In genomic region chr18:76445275-76445674, GRCh38 we compare ENCODE assay signal across 11 cellular contexts. TPM values are rescaled to one million over a fixed set of nuclear protein-coding genes. Genes with fewer than 3 reads are reported as not detected.
DNase-seq lines count a peak whose midpoint lies in the region; TF ChIP-seq lines count a peak whose summit lies in the region.
"Had no signal": no experiment of that assay in that cellular context is flagged by ENCODE, and none has a peak within 500 bp of the region (broad histone marks: within the 10 kb centered on the region; RNA-seq: fewer than 3 reads in every experiment).

No MANE protein-coding gene starts in this region.

- TF ChIP-seq CTCF in adrenal gland (IDR thresholded peaks at IDR 0.05) (no peak), smooth muscle cell (IDR thresholded peaks at IDR 0.05; ENCODE audit: borderline replicate concordance, insufficient read depth, poor library complexity, severe bottlenecking) (no peak)

- no peaks in the 10 kb centered on the region for H3K27me3 ChIP-seq in adrenal gland
- no peaks in the 10 kb centered on the region for H3K27me3 ChIP-seq in smooth muscle cell (ENCODE audit: low read depth)

- DNase-seq in GM03348 (ENCODE audit: low spot score), result peak; percentile 90
- DNase-seq in adrenal gland, result peak in 3 of 7 donors; percentile 22 to 53 (median 51)
- peak; percentile 56 for DNase-seq in glomerular visceral epithelial cell (ENCODE audit: extremely low spot score)
- DNase-seq in smooth muscle cell (lab: John Stamatoyannopoulos, UW; ENCODE audit: unreplicated experiment), result no peak
- DNase-seq in HK-2 (ENCODE audit: unreplicated experiment), result no peak
- no peak for DNase-seq in activated effector memory CD4-positive, alpha-beta T cell treated with Interleukin-2 at 50 U/mL for 16 hours
- no peak for DNase-seq in activated CD4-positive, alpha-beta T cell treated with anti-CD3 and anti-CD28 coated beads, Interleukin-2, amount 50 U/mL, for 4 hours
- DNase-seq in stimulated activated CD4-positive, alpha-beta T cell treated with anti-CD3 and anti-CD28 coated beads, Interleukin-1b, Interleukin-23, amount 100 ng/mL, for 48 hours, result no peak
- DNase-seq: activated CD4-positive, alpha-beta T cell treated with anti-CD3 and anti-CD28 coated beads, Interleukin-2, amount 50 U/mL, for 1 hour; anterior cingulate cortex; MM.1S had no signal

- intact Hi-C loops in adrenal gland (cut with DNase I), result no loop called here

- peak overlapping the region; percentile 3 for H3K9ac ChIP-seq in smooth muscle cell (ENCODE audit: low read depth)

- H3K4me3 ChIP-seq in adrenal gland, result no peak overlapping the region
- H3K4me3 ChIP-seq in smooth muscle cell, result no peak overlapping the region

- H4K20me1 ChIP-seq in smooth muscle cell (ENCODE audit: low read depth), result peaks cover 94% of the 10 kb centered on the region

- 29 to 38% (median 34%) methylated on average over 3 of the region's 3 CpGs for WGBS in adrenal gland, 4 donors
- 23% methylated on average over 3 of the region's 3 CpGs for WGBS in smooth muscle cell (ENCODE audit: low lambda C conversion rate)

- H3K4me1 ChIP-seq in adrenal gland (replicated peaks in 1 of 2), result peaks cover 31 to 58% of the 10 kb centered on the region in 2 donors
- peaks cover 42% of the 10 kb centered on the region for H3K4me1 ChIP-seq in smooth muscle cell (ENCODE audit: low read depth)

- H3K27ac ChIP-seq in adrenal gland (peak overlapping the region in 4 of 5 donors; percentile 12 to 73 (median 54)), smooth muscle cell (ENCODE audit: low read depth) (peak overlapping the region; percentile 85)

- H3K4me2 ChIP-seq in smooth muscle cell, result peak overlapping the region; percentile 66

- peaks cover 0 to 21% of the 10 kb centered on the region in 2 donors for H3K36me3 ChIP-seq in adrenal gland (replicated peaks in 1 of 2)
- H3K36me3 ChIP-seq in smooth muscle cell (ENCODE audit: low read depth), result no peaks in the 10 kb centered on the region

- TF ChIP-seq POLR2A in adrenal gland (IDR thresholded peaks at IDR 0.05), result no peak

- no peak overlapping the region for H2AFZ ChIP-seq in smooth muscle cell (ENCODE audit: low read depth)

- H3F3A ChIP-seq in smooth muscle cell (ENCODE audit: low read depth), result peaks cover 17% of the 10 kb centered on the region

- peaks cover 75% of the 10 kb centered on the region for H3K79me2 ChIP-seq in smooth muscle cell (ENCODE audit: low read depth)

- H3K9me3 ChIP-seq in adrenal gland (replicated peaks in 1 of 3) (no peaks in the 10 kb centered on the region), smooth muscle cell (replicated peaks; ENCODE audit: low read depth) (no peaks in the 10 kb centered on the region)

RNA-seq across cellular contexts. Expression of gene ZNF516, which starts 49.8 kb away (rescaled TPM):
- total RNA-seq in adrenal gland (10 to 100 TPM; 23.8 to 60.1 (median 36.2) TPM), smooth muscle cell (24.2 and 32.3 TPM in 2 replicates)
- polyA plus RNA-seq in adrenal gland (10 to 100 TPM in 2 of 3 donors, 1 to 10 TPM in 1; 8.6 to 18.0 (median 15.0) TPM), smooth muscle cell (14.1 and 15.6 TPM in 2 replicates)

Comparison
In these comparisons a context has a peak if more than half of its experiments do, and no peak if none do; other contexts are left out.
1. DNase-seq: peak in GM03348 (single experiment) and glomerular visceral epithelial cell (single experiment); none in smooth muscle cell (single experiment), HK-2 (single experiment), activated effector memory CD4-positive, alpha-beta T cell treated with Interleukin-2 at 50 U/mL for 16 hours (single experiment), activated CD4-positive, alpha-beta T cell treated with anti-CD3 and anti-CD28 coated beads, Interleukin-2, amount 50 U/mL, for 4 hours (0 of 2) and stimulated activated CD4-positive, alpha-beta T cell treated with anti-CD3 and anti-CD28 coated beads, Interleukin-1b, Interleukin-23, amount 100 ng/mL, for 48 hours (single experiment).